In genomic region chr2:118295592-118296390, GRCh38 we compare ENCODE assay signal across 37 cellular contexts.
"Had no signal": no experiment of that assay in that cellular context is flagged by ENCODE, and none has a peak within 500 bp of the region (broad histone marks: within the 10 kb centered on the region; RNA-seq: fewer than 3 reads in every experiment).

No MANE protein-coding gene starts in this region.

- ATAC-seq: activated CD4-positive, alpha-beta T cell treated with anti-CD3 and anti-CD28 coated beads for 36 hours; activated CD4-positive, CD25-positive, alpha-beta regulatory T cell treated with anti-CD3 and anti-CD28 coated beads, Interleukin-2, amount 50 U/mL, for 24 hours; activated CD8-positive, alpha-beta memory T cell treated with anti-CD3 and anti-CD28 coated beads, Interleukin-2, amount 10 ng/mL, durations not matched to agents 7 days and 5 days; activated CD8-positive, alpha-beta T cell treated with anti-CD3 and anti-CD28 coated beads, Interleukin-2, amount 10 ng/mL, durations not matched to agents 7 days and 5 days; activated naive CD4-positive, alpha-beta T cell treated with anti-CD3 and anti-CD28 coated beads, Interleukin-2, amount 50 U/mL, for 72 hours; body of pancreas had no signal

- H3K4me3 ChIP-seq: adrenal gland, body of pancreas, breast epithelium had no signal

- H3K36me3 Mint-ChIP-seq: activated CD8-positive, alpha-beta memory T cell treated with anti-CD3 and anti-CD28 coated beads, Interleukin-2, amount 10 ng/mL, durations not matched to agents 7 days and 5 days; activated naive CD8-positive, alpha-beta T cell treated with anti-CD3 and anti-CD28 coated beads for 36 hours had no signal

- H3K36me3 ChIP-seq: adrenal gland, brain microvascular endothelial cell, breast epithelium had no signal

- FAIRE-seq: astrocyte, TTC549 had no signal

- H3K4me3 Mint-ChIP-seq: activated CD4-positive, alpha-beta memory T cell treated with anti-CD3 and anti-CD28 coated beads, Interleukin-2, amount 10 ng/mL, durations not matched to agents 7 days and 5 days; activated CD4-positive, alpha-beta T cell treated with anti-CD3 and anti-CD28 coated beads for 36 hours; activated CD4-positive, alpha-beta T cell treated with anti-CD3 and anti-CD28 coated beads, Interleukin-2, amount 10 ng/mL, durations not matched to agents 7 days and 5 days; activated CD8-positive, alpha-beta memory T cell treated with anti-CD3 and anti-CD28 coated beads, Interleukin-2, amount 10 ng/mL, durations not matched to agents 7 days and 5 days; activated CD8-positive, alpha-beta T cell treated with anti-CD3 and anti-CD28 coated beads, Interleukin-2, amount 10 ng/mL, durations not matched to agents 7 days and 5 days; activated naive CD4-positive, alpha-beta T cell treated with anti-CD3 and anti-CD28 coated beads for 36 hours; activated naive CD8-positive, alpha-beta T cell treated with anti-CD3 and anti-CD28 coated beads for 36 hours; activated T-cell treated with anti-CD3 and anti-CD28 coated beads, Interleukin-2, amount 50 U/mL, for 24 hours; T-helper 1 cell treated with Interleukin-12 subunit alpha and Interleukin-12 subunit beta and Interleukin-4 antibody, amounts not matched to agents 30 μg/mL and 1 μg/mL, for 36 hours; T-helper 2 cell treated with Interferon-gamma antibody and Interleukin-4, amounts not matched to agents 5 μg/mL and 100 μg/mL, for 36 hours had no signal

- H3K4me1 ChIP-seq: adrenal gland, body of pancreas, breast epithelium had no signal

- DNase-seq: activated CD4-positive, alpha-beta memory T cell treated with anti-CD3 and anti-CD28 coated beads, Interleukin-2, amount 10 ng/mL, durations not matched to agents 7 days and 5 days; activated CD4-positive, alpha-beta T cell treated with anti-CD3 and anti-CD28 coated beads for 1 hour; activated CD4-positive, alpha-beta T cell treated with anti-CD3 and anti-CD28 coated beads for 36 hours; activated CD4-positive, alpha-beta T cell treated with anti-CD3 and anti-CD28 coated beads for 48 hours; activated CD4-positive, alpha-beta T cell treated with anti-CD3 and anti-CD28 coated beads, Interleukin-2, amount 10 ng/mL, durations not matched to agents 7 days and 5 days; activated CD4-positive, alpha-beta T cell treated with anti-CD3 and anti-CD28 coated beads, Interleukin-2, amount 50 U/mL, for 48 hours; activated CD4-positive, CD25-positive, alpha-beta regulatory T cell; activated CD8-positive, alpha-beta memory T cell treated with anti-CD3 and anti-CD28 coated beads for 24 hours; activated CD8-positive, alpha-beta memory T cell treated with anti-CD3 and anti-CD28 coated beads, Interleukin-2, amount 10 ng/mL, durations not matched to agents 7 days and 5 days; activated CD8-positive, alpha-beta memory T cell treated with anti-CD3 and anti-CD28 coated beads, Interleukin-2, amount 50 U/mL, for 48 hours; activated CD8-positive, alpha-beta T cell treated with anti-CD3 and anti-CD28 coated beads, Interleukin-2, amount 10 ng/mL, durations not matched to agents 7 days and 5 days; activated effector memory CD4-positive, alpha-beta T cell treated with anti-CD3 and anti-CD28 coated beads, Interleukin-2, amount 50 U/mL, for 16 hours; activated gamma-delta T cell treated with Interleukin-2 at 50 U/mL for 16 hours; activated naive CD4-positive, alpha-beta T cell; activated naive CD4-positive, alpha-beta T cell treated with anti-CD3 and anti-CD28 coated beads for 36 hours; activated naive CD4-positive, alpha-beta T cell treated with anti-CD3 and anti-CD28 coated beads, Interleukin-2, amount 50 U/mL, for 16 hours; activated naive CD8-positive, alpha-beta T cell treated with anti-CD3 and anti-CD28 coated beads for 36 hours; activated T-cell treated with anti-CD3 and anti-CD28 coated beads, Interleukin-2, amount 50 U/mL, for 24 hours; activated T-cell treated with anti-CD3 and anti-CD28 coated beads, Interleukin-2, amount 50 U/mL, for 48 hours; adrenal gland; amniotic stem cell; aorta; body of pancreas; brain microvascular endothelial cell; central memory CD4-positive, alpha-beta T cell; SW 1271; T-helper 1 cell; T-helper 2 cell; T-helper 9 cell had no signal

- H3K4me1 Mint-ChIP-seq: activated CD4-positive, alpha-beta memory T cell treated with anti-CD3 and anti-CD28 coated beads, Interleukin-2, amount 10 ng/mL, durations not matched to agents 7 days and 5 days; activated CD4-positive, alpha-beta T cell treated with anti-CD3 and anti-CD28 coated beads for 36 hours; activated CD4-positive, alpha-beta T cell treated with anti-CD3 and anti-CD28 coated beads, Interleukin-2, amount 10 ng/mL, durations not matched to agents 7 days and 5 days; activated CD8-positive, alpha-beta memory T cell treated with anti-CD3 and anti-CD28 coated beads, Interleukin-2, amount 10 ng/mL, durations not matched to agents 7 days and 5 days; activated naive CD8-positive, alpha-beta T cell treated with anti-CD3 and anti-CD28 coated beads for 36 hours had no signal

- H3K9me3 Mint-ChIP-seq: activated CD4-positive, alpha-beta memory T cell treated with anti-CD3 and anti-CD28 coated beads, Interleukin-2, amount 10 ng/mL, durations not matched to agents 7 days and 5 days; activated CD4-positive, alpha-beta T cell treated with anti-CD3 and anti-CD28 coated beads, Interleukin-2, amount 10 ng/mL, durations not matched to agents 7 days and 5 days; activated naive CD4-positive, alpha-beta T cell treated with anti-CD3 and anti-CD28 coated beads for 36 hours; activated naive CD4-positive, alpha-beta T cell treated with anti-CD3 and anti-CD28 coated beads, Interleukin-2, amount 50 U/mL, for 72 hours; activated naive CD8-positive, alpha-beta T cell treated with anti-CD3 and anti-CD28 coated beads for 36 hours; activated T-cell treated with anti-CD3 and anti-CD28 coated beads, Interleukin-2, amount 50 U/mL, for 24 hours; T-helper 2 cell treated with Interferon-gamma antibody and Interleukin-4, amounts not matched to agents 5 μg/mL and 100 μg/mL, for 36 hours had no signal

- H3K27ac Mint-ChIP-seq: activated CD4-positive, alpha-beta memory T cell treated with anti-CD3 and anti-CD28 coated beads, Interleukin-2, amount 10 ng/mL, durations not matched to agents 7 days and 5 days; activated CD4-positive, alpha-beta T cell treated with anti-CD3 and anti-CD28 coated beads for 36 hours; activated CD4-positive, alpha-beta T cell treated with anti-CD3 and anti-CD28 coated beads, Interleukin-2, amount 10 ng/mL, durations not matched to agents 7 days and 5 days; activated CD8-positive, alpha-beta memory T cell treated with anti-CD3 and anti-CD28 coated beads, Interleukin-2, amount 10 ng/mL, durations not matched to agents 7 days and 5 days; activated CD8-positive, alpha-beta T cell treated with anti-CD3 and anti-CD28 coated beads, Interleukin-2, amount 10 ng/mL, durations not matched to agents 7 days and 5 days; activated naive CD4-positive, alpha-beta T cell treated with anti-CD3 and anti-CD28 coated beads for 36 hours; activated naive CD4-positive, alpha-beta T cell treated with anti-CD3 and anti-CD28 coated beads, Interleukin-2, amount 50 U/mL, for 72 hours; activated naive CD8-positive, alpha-beta T cell treated with anti-CD3 and anti-CD28 coated beads for 36 hours; activated T-cell treated with anti-CD3 and anti-CD28 coated beads, Interleukin-2, amount 50 U/mL, for 24 hours; T-helper 1 cell treated with Interleukin-12 subunit alpha and Interleukin-12 subunit beta and Interleukin-4 antibody, amounts not matched to agents 30 μg/mL and 1 μg/mL, for 36 hours; T-helper 2 cell treated with Interferon-gamma antibody and Interleukin-4, amounts not matched to agents 5 μg/mL and 100 μg/mL, for 36 hours had no signal

- H3K27ac ChIP-seq: adrenal gland, body of pancreas, brain microvascular endothelial cell, breast epithelium, VCaP had no signal

- H3K9me3 ChIP-seq: adrenal gland, body of pancreas, breast epithelium had no signal

- H3K27me3 ChIP-seq: brain microvascular endothelial cell had no signal
